In genomic region chr5:2735996-2736395, GRCh38 we compare ENCODE assay signal across 24 cellular contexts. TPM values are rescaled to one million over a fixed set of nuclear protein-coding genes. Genes with fewer than 3 reads are reported as not detected.
A peak's percentile ranks its signal among the peaks of the same experiment; 100 is the strongest.
DNase-seq lines count a peak whose midpoint lies in the region; ATAC-seq, FAIRE-seq and TF ChIP-seq lines count a peak whose summit lies in the region.
"Had no signal": no experiment of that assay in that cellular context is flagged by ENCODE, and none has a peak within 500 bp of the region (broad histone marks: within the 10 kb centered on the region; RNA-seq: fewer than 3 reads in every experiment).

No MANE protein-coding gene starts in this region.

- no peaks in the 10 kb centered on the region; the same call in 1 of the 2 replicates for H3K4me1 ChIP-seq in H9 (ENCODE audit: insufficient read depth, low read length)
- no peaks in the 10 kb centered on the region for H3K4me1 ChIP-seq in neuronal stem cell (ENCODE audit: control insufficient read depth in 2 of 2, insufficient read depth in 1 of 2, low read depth in 1 of 2, low read length in 2 of 2)
- H3K4me1 ChIP-seq: A549, BE2C had no signal

- H2BK15ac ChIP-seq in H9 (ENCODE audit: low read depth, low read length) (no peak overlapping the region), neuronal stem cell (ENCODE audit: low read length) (no peak overlapping the region)

- H3K14ac ChIP-seq in H9 (ENCODE audit: insufficient read depth, low read length) (no peak overlapping the region), neuronal stem cell (ENCODE audit: low read length) (no peak overlapping the region)

- no peaks in the 10 kb centered on the region for H3K79me1 ChIP-seq in H9 (ENCODE audit: insufficient read depth, low read depth, low read length, poor library complexity, severe bottlenecking)
- no peaks in the 10 kb centered on the region for H3K79me1 ChIP-seq in neuronal stem cell (ENCODE audit: low read depth, low read length)

- H3K36me3 Mint-ChIP-seq in H9 (ENCODE audit: insufficient read depth in 1 of 3, low read depth in 3 of 3): no peaks in the 10 kb centered on the region
- H3K36me3 Mint-ChIP-seq: CD14-positive monocyte; CD8-positive, alpha-beta memory T cell had no signal

- H3K4me1 Mint-ChIP-seq in H9: peaks cover 10 to 17% of the 10 kb centered on the region in 2 experiments
- H3K4me1 Mint-ChIP-seq: CD14-positive monocyte; CD8-positive, alpha-beta memory T cell had no signal

- H3K79me2 ChIP-seq in H9 (ENCODE audit: insufficient read depth, low read length): no peaks in the 10 kb centered on the region

- ATAC-seq in GM21381 (IDR thresholded peaks at IDR 0.05; ENCODE audit: unreplicated experiment): no peak
- ATAC-seq: A549, HCT116 had no signal

- FAIRE-seq in HTR-8/SVneo (lab: Jason Lieb, UNC): no peak
- FAIRE-seq: A549, G401.6, GM12892, H1 had no signal

- H3K27ac ChIP-seq in H9 (ENCODE audit: insufficient read length, low read depth, low read length): no peak overlapping the region
- no peak overlapping the region for H3K27ac ChIP-seq in neuronal stem cell (replicated peaks; ENCODE audit: low read length)
- H3K27ac ChIP-seq: A549; BLaER1 treated with 17β-estradiol and CSF1 and Interleukin-3, amounts not matched to agents 10 nM and 100 nM; GM23248 had no signal

- H3K27ac Mint-ChIP-seq in H9: no peak overlapping the region
- H3K27ac Mint-ChIP-seq: CD14-positive monocyte; CD4-positive, alpha-beta T cell; CD8-positive, alpha-beta memory T cell had no signal

- H3T11ph ChIP-seq in H9 (ENCODE audit: low read length): no peak overlapping the region

- TF ChIP-seq CTCF in H9 (conservative IDR thresholded peaks at IDR 0.05): no peak

- no peak overlapping the region for H2BK5ac ChIP-seq in H9 (ENCODE audit: insufficient read length, low read length)
- no peak overlapping the region for H2BK5ac ChIP-seq in neuronal stem cell (ENCODE audit: low read length)

- no peak overlapping the region for H2BK12ac ChIP-seq in H9 (ENCODE audit: insufficient read length, low read depth, low read length)
- H2BK12ac ChIP-seq in neuronal stem cell (ENCODE audit: low read length): no peak overlapping the region

- H3K27me3 Mint-ChIP-seq in H9 (ENCODE audit: low read depth): peaks cover 86% of the 10 kb centered on the region

- H2BK20ac ChIP-seq in H9 (ENCODE audit: low read depth, low read length, poor library complexity, severe bottlenecking): no peak overlapping the region

- H3K23ac ChIP-seq in H9 (ENCODE audit: insufficient read length, low read depth, low read length) (no peak overlapping the region), neuronal stem cell (ENCODE audit: low read depth, low read length, poor library complexity) (no peak overlapping the region)

- no peak overlapping the region for H4K5ac ChIP-seq in H9 (ENCODE audit: insufficient read length, low read depth, low read length)

- H4K8ac ChIP-seq in H9 (replicated peaks; ENCODE audit: insufficient read length, low read depth, low read length) (no peak overlapping the region), neuronal stem cell (ENCODE audit: low read depth, low read length) (no peak overlapping the region)

- H3K27me3 ChIP-seq in H9 (ENCODE audit: insufficient read depth, low read length): peaks cover 39% of the 10 kb centered on the region
- H3K27me3 ChIP-seq in neuronal stem cell (ENCODE audit: control insufficient read depth in 3 of 3, insufficient read depth in 3 of 3, low read depth in 1 of 3, low read length in 3 of 3): peaks cover 0 to 37% (median 16%) of the 10 kb centered on the region in 3 experiments

- H3K9me3 Mint-ChIP-seq in H9: no peaks in the 10 kb centered on the region
- H3K9me3 Mint-ChIP-seq: CD4-positive, alpha-beta T cell had no signal

- no peak overlapping the region for H3K4me3 ChIP-seq in neuronal stem cell (ENCODE audit: low read length in 2 of 2)
- H3K4me3 ChIP-seq: A549; BLaER1 treated with 17β-estradiol and CSF1 and Interleukin-3, amounts not matched to agents 10 nM and 100 nM; GM23248 had no signal

- no peaks in the 10 kb centered on the region for H4K20me1 ChIP-seq in H9 (ENCODE audit: control insufficient read depth, insufficient read depth, insufficient read length)

- H4K91ac ChIP-seq in H9 (ENCODE audit: insufficient read length, low read depth, low read length) (no peak overlapping the region), neuronal stem cell (ENCODE audit: low read depth, low read length, poor library complexity) (no peak overlapping the region)

- peaks cover 0 to 23% of the 10 kb centered on the region in 2 donors for H3K36me3 ChIP-seq in neuronal stem cell (replicated peaks in 1 of 2; ENCODE audit: control insufficient read depth in 2 of 2, insufficient read depth in 2 of 2, low read length in 2 of 2)
- H3K36me3 ChIP-seq: BE2C had no signal

- no peak overlapping the region for H3K4ac ChIP-seq in H9 (ENCODE audit: low read depth, low read length)
- H3K4ac ChIP-seq in neuronal stem cell (ENCODE audit: low read length): no peak overlapping the region

- H3K4me2 ChIP-seq in H9 (ENCODE audit: insufficient read depth, insufficient read length, low read length): no peak overlapping the region
- no peak overlapping the region for H3K4me2 ChIP-seq in neuronal stem cell (ENCODE audit: insufficient read depth, low read length, poor library complexity, severe bottlenecking)
- H3K4me2 ChIP-seq: A549; BLaER1 treated with 17β-estradiol and CSF1 and Interleukin-3, amounts not matched to agents 10 nM and 100 nM had no signal

- H2AFZ ChIP-seq in H9 (ENCODE audit: low read length): no peak overlapping the region
- no peak overlapping the region for H2AFZ ChIP-seq in neuronal stem cell (ENCODE audit: low read length)
- H2AFZ ChIP-seq: GM23248 had no signal

- H2AK5ac ChIP-seq in H9 (ENCODE audit: insufficient read length, low read length) (no peak overlapping the region), neuronal stem cell (ENCODE audit: low read depth, low read length) (peak overlapping the region; percentile 11)

- H3K23me2 ChIP-seq in H9 (ENCODE audit: insufficient read length, low read depth, low read length, poor library complexity, severe bottlenecking): peaks cover 21% of the 10 kb centered on the region

- H3K9ac ChIP-seq in H9 (ENCODE audit: extremely low read depth, insufficient read length, low read length) (no peak overlapping the region), neuronal stem cell (ENCODE audit: low read depth, low read length, poor library complexity) (no peak overlapping the region)
- H3K9ac ChIP-seq: BLaER1 treated with 17β-estradiol and CSF1 and Interleukin-3, amounts not matched to agents 10 nM and 100 nM; GM23248 had no signal

- H2BK120ac ChIP-seq in H9 (ENCODE audit: low read depth, low read length, poor library complexity, severe bottlenecking) (no peak overlapping the region), neuronal stem cell (ENCODE audit: low read depth, low read length) (no peak overlapping the region)

- DNase-seq in H9: peak; percentile 2
- peak; percentile 23 for DNase-seq in ecto neural progenitor cell (ENCODE audit: low spot score)
- no peak for DNase-seq in neuronal stem cell (ENCODE audit: low spot score)
- no peak for DNase-seq in amygdala (lab: John Stamatoyannopoulos, UW)
- DNase-seq in HTR-8/SVneo (ENCODE audit: insufficient read length, low spot score): no peak
- DNase-seq: 8988T; ACHN; AML-193; BE2C; Calu3; CD4-positive, alpha-beta T cell; CD8-positive, alpha-beta memory T cell; DMS53; DND-41; GM23248; H7 had no signal

- no peak overlapping the region for H3K18ac ChIP-seq in H9 (ENCODE audit: insufficient read length, low read depth, low read length)
- H3K18ac ChIP-seq in neuronal stem cell (ENCODE audit: low read length): no peak overlapping the region

- H3K4me3 Mint-ChIP-seq in H9: no peak overlapping the region
- H3K4me3 Mint-ChIP-seq: CD4-positive, alpha-beta T cell; CD8-positive, alpha-beta memory T cell had no signal

- no peak overlapping the region for H3K56ac ChIP-seq in H9 (ENCODE audit: insufficient read length, low read depth, low read length)

- WGBS in H9 (ENCODE audit: extremely low coverage, insufficient read length, low lambda C conversion rate): no CpG with 5 or more reads among the region's 3 CpGs
- no CpG with 5 or more reads among the region's 3 CpGs for WGBS in neuronal stem cell (ENCODE audit: extremely low coverage in 2 of 2, insufficient read length in 2 of 2, insufficient replicate concordance in 1 of 2), 2 donors

- no peaks in the 10 kb centered on the region for H3K9me3 ChIP-seq in H9 (ENCODE audit: control insufficient read depth, low read depth, low read length)
- H3K9me3 ChIP-seq in neuronal stem cell (replicated peaks in 1 of 2; ENCODE audit: control insufficient read depth in 2 of 2, insufficient read depth in 1 of 2, low read depth in 1 of 2, low read length in 2 of 2): peaks cover 0 to 20% of the 10 kb centered on the region in 2 donors
- H3K9me3 ChIP-seq: A549, BE2C had no signal

RNA-seq across cellular contexts. Expression of gene IRX2, which starts 15.5 kb away (rescaled TPM):
- 91.6 and 94.4 TPM in 2 replicates for total RNA-seq in H9 (2021)
- 9.6 TPM for polyA plus RNA-seq in neuronal stem cell (2013, experiment 1 of 2)
- polyA plus RNA-seq in neuronal stem cell (2013, experiment 2 of 2): 9.3 TPM
- total RNA-seq: Calu3; CD4-positive, alpha-beta T cell; CD8-positive, alpha-beta memory T cell had no signal
- polyA plus RNA-seq: CD14-positive monocyte; CD8-positive, alpha-beta memory T cell had no signal

Comparison
In these comparisons a context has a peak if more than half of its experiments do, and no peak if none do; other contexts are left out.
1. DNase-seq: peak in H9 (single experiment) and ecto neural progenitor cell (single experiment); none in neuronal stem cell (single experiment), amygdala (0 of 56) and HTR-8/SVneo (single experiment).